8 cellular contexts compared by ENCODE assay signal in genomic region chr5:23139338-23140171, GRCh38.
DNase-seq lines count a peak whose midpoint lies in the region; ATAC-seq, FAIRE-seq and TF ChIP-seq lines count a peak whose summit lies in the region.

No MANE protein-coding gene starts in this region.

- dilution Hi-C loops in endothelial cell of umbilical vein (cut with MboI; ENCODE audit: extremely low pct_ligation_motif_present, low sequenced_read_pairs) = no loop called here

- TF ChIP-seq POLR2A in endothelial cell of umbilical vein (IDR thresholded peaks at IDR 0.05; ENCODE audit: low read depth, low read length) = no peak
- no peak for TF ChIP-seq POLR2A in prostate gland (IDR thresholded peaks at IDR 0.05)

- H3K27ac ChIP-seq in HEK293 (ENCODE audit: extremely low read depth, low read depth, low read length) (no peak overlapping the region), endothelial cell of umbilical vein (ENCODE audit: insufficient read depth, low read depth, low read length) (no peak overlapping the region), prostate gland (no peak overlapping the region)

- H3K27me3 Mint-ChIP-seq in CD14-positive monocyte (ENCODE audit: low read depth in 3 of 3) = no peaks in the 10 kb centered on the region

- BruUV-seq in endothelial cell of umbilical vein (replicated peaks; lab: Mats Ljungman, UMichigan) = no TSS peak

- H3K9me3 ChIP-seq in HEK293 (ENCODE audit: control insufficient read depth, insufficient read depth, low read depth, low read length) (no peaks in the 10 kb centered on the region), endothelial cell of umbilical vein (replicated peaks; ENCODE audit: control insufficient read depth, insufficient read depth, low read length) (no peaks in the 10 kb centered on the region), prostate gland (no peaks in the 10 kb centered on the region)

- no peak overlapping the region for H3K27ac Mint-ChIP-seq in CD14-positive monocyte

- DNase-seq in CD14-positive monocyte (ENCODE audit: low spot score) (no peak), NCI-H526 treated with DMSO at 0.1 percent for 48 hours (lab: John Stamatoyannopoulos, UW) (peak; percentile 29), endothelial cell of umbilical vein (ENCODE audit: low read depth, low spot score) (peak; percentile 1), superior temporal gyrus (ENCODE audit: extremely low spot score) (peak; percentile 44), prostate gland (ENCODE audit: low spot score) (no peak), 8988T (no peak)

- peaks cover 0 to under 1% (median 0%) of the 10 kb centered on the region in 7 donors for H3K9me3 Mint-ChIP-seq in CD14-positive monocyte

- POLR2A ChIA-PET in HEK293 (lab: Yijun Ruan, JAX) (no interaction called here), endothelial cell of umbilical vein (lab: Charles Lee) (no interaction called here)

- H3K27me3 ChIP-seq in endothelial cell of umbilical vein (ENCODE audit: control insufficient read depth in 2 of 2, insufficient read depth in 2 of 2, low read length in 2 of 2) (no peaks in the 10 kb centered on the region), prostate gland (replicated peaks; ENCODE audit: insufficient read depth) (no peaks in the 10 kb centered on the region)

- no peaks in the 10 kb centered on the region for H3K36me3 Mint-ChIP-seq in CD14-positive monocyte

- H3K9ac ChIP-seq in endothelial cell of umbilical vein (replicated peaks; ENCODE audit: extremely low read depth, insufficient read depth, low read length) = no peak overlapping the region

- CTCF ChIA-PET in HEK293 (lab: Yijun Ruan, JAX) (no interaction called here), endothelial cell of umbilical vein (lab: Charles Lee) (no interaction called here)

- FAIRE-seq in endothelial cell of umbilical vein (lab: Jason Lieb, UNC) = peak; percentile 40

- TF ChIP-seq CTCF in CD14-positive monocyte (IDR thresholded peaks at IDR 0.05) (peak; percentile 24), HEK293 (tag by site-specific recombination; IDR thresholded peaks at IDR 0.05) (no peak), endothelial cell of umbilical vein (IDR thresholded peaks at IDR 0.05; ENCODE audit: extremely low read depth in 1 of 2, insufficient read depth in 1 of 2, low read depth in 1 of 2, low read length in 2 of 2) (no peak), prostate gland (IDR thresholded peaks at IDR 0.05) (no peak)

- no peak overlapping the region for H3K4me3 Mint-ChIP-seq in CD14-positive monocyte

- H3K4me2 ChIP-seq in endothelial cell of umbilical vein (ENCODE audit: insufficient read depth, low read length) = no peak overlapping the region

- H3K4me3 ChIP-seq in HEK293 (ENCODE audit: low read depth, low read length) = no peak overlapping the region
- H3K4me3 ChIP-seq in endothelial cell of umbilical vein (replicated peaks in 1 of 3; ENCODE audit: insufficient read depth in 1 of 3, low read depth in 1 of 3, low read length in 3 of 3) = no peak overlapping the region
- no peak overlapping the region for H3K4me3 ChIP-seq in prostate gland

- no peak for ATAC-seq in GM21576 (IDR thresholded peaks at IDR 0.05; ENCODE audit: unreplicated experiment)

- H3K36me3 ChIP-seq in HEK293 (ENCODE audit: control insufficient read depth in 2 of 2, insufficient read depth in 1 of 2, low read length in 2 of 2) (no peaks in the 10 kb centered on the region), endothelial cell of umbilical vein (ENCODE audit: control insufficient read depth in 2 of 2, extremely low read depth in 1 of 2, insufficient read depth in 2 of 2, low read length in 2 of 2) (no peaks in the 10 kb centered on the region), prostate gland (no peaks in the 10 kb centered on the region)

- no peaks in the 10 kb centered on the region for H3K79me2 ChIP-seq in endothelial cell of umbilical vein (ENCODE audit: control insufficient read depth, insufficient read depth, low read length)

- no peaks in the 10 kb centered on the region for H4K20me1 ChIP-seq in endothelial cell of umbilical vein (replicated peaks; ENCODE audit: control insufficient read depth, extremely low read depth, insufficient read depth, low read length)

- intact Hi-C loops in CD14-positive monocyte (cut with micrococcal nuclease) = no loop called here
- intact Hi-C loops in endothelial cell of umbilical vein (cut with micrococcal nuclease) = loop anchor here (2.0 kb wide), 1 partner anchor 1329 kb away; no protein-coding TSS in a partner anchor
- intact Hi-C loops in prostate gland (cut with DNase I) = no loop called here

- WGBS in prostate gland = 13% methylated on average over 4 of the region's 4 CpGs

- no peaks in the 10 kb centered on the region for H3K4me1 Mint-ChIP-seq in CD14-positive monocyte

- H3K4me1 ChIP-seq in HEK293 (ENCODE audit: control insufficient read depth, insufficient read depth, low read length) (no peaks in the 10 kb centered on the region), endothelial cell of umbilical vein (ENCODE audit: control insufficient read depth, extremely low read depth, insufficient read depth, low read length) (no peaks in the 10 kb centered on the region), prostate gland (replicated peaks) (no peaks in the 10 kb centered on the region)

- no peak overlapping the region for H2AFZ ChIP-seq in endothelial cell of umbilical vein (ENCODE audit: low read depth, low read length)

- H3K9me1 ChIP-seq in endothelial cell of umbilical vein (replicated peaks; ENCODE audit: control insufficient read depth, extremely low read depth, insufficient read depth, low read length) = no peaks in the 10 kb centered on the region

TF ChIP-seq in HEK293, 187 proteins besides CTCF, POLR2A, EP300 and RAD21 (continues in another document):
- peak; percentile 33 for TF ChIP-seq ZNF654 (tag by site-specific recombination; IDR thresholded peaks at IDR 0.05; ENCODE audit: low read depth)
- no peak for TF ChIP-seq ZBTB11 (tag by site-specific recombination; conservative IDR thresholded peaks at IDR 0.05; ENCODE audit: low read depth)
- no peak for TF ChIP-seq EGR2 (tag by site-specific recombination; IDR thresholded peaks at IDR 0.05; ENCODE audit: low read depth)

TF ChIP-seq in endothelial cell of umbilical vein, 7 proteins besides CTCF, POLR2A, EP300 and RAD21:
- TF ChIP-seq EZH2 (IDR thresholded peaks at IDR 0.05; ENCODE audit: borderline replicate concordance, low read depth, low read length, severe bottlenecking) = no peak
- TF ChIP-seq POLR2AphosphoS5 (IDR thresholded peaks at IDR 0.05; ENCODE audit: insufficient read depth, low read depth, low read length) = no peak
- TF ChIP-seq FOS (IDR thresholded peaks at IDR 0.05; ENCODE audit: borderline replicate concordance, insufficient read depth, low read length) = no peak
- no peak for TF ChIP-seq JUN (IDR thresholded peaks at IDR 0.05; ENCODE audit: borderline replicate concordance, insufficient read depth, insufficient read length, low read depth)
- TF ChIP-seq GATA2 (IDR thresholded peaks at IDR 0.05; ENCODE audit: insufficient read depth, insufficient read length, low read depth, low read length) = no peak
- TF ChIP-seq MAX (IDR thresholded peaks at IDR 0.05; ENCODE audit: insufficient read depth, insufficient read length) = no peak
- TF ChIP-seq MYC (IDR thresholded peaks at IDR 0.05; ENCODE audit: low read depth, low read length) = no peak

Comparison
In these comparisons a context has a peak if more than half of its experiments do, and no peak if none do; other contexts are left out.
1. DNase-seq: peak in NCI-H526 treated with DMSO at 0.1 percent for 48 hours (single experiment), endothelial cell of umbilical vein (single experiment) and superior temporal gyrus (single experiment); none in CD14-positive monocyte (single experiment), prostate gland (single experiment) and 8988T (single experiment).